In the genomic region with DNA sequence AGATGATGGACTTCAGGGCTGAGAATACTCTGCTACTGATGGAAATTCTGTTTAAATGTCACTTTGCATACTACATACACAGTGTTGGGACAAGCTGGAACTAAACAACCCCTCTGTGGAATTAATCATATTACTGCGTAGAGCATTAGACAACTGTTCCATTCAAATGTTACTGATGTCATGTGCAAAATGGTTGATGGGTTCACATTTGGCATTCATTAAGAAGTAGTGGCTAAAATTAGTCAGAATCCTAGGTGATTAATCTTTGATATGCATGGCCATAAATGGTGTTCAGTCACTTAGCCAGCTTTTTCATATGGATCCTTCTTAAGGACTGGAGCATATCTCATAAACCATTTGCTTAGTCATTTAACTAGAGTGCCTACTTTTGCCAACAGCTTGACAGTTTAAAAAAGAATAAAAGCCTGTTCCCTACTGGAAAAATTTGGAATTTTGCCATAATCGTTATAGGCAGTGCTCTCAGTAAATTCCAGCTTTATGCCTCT, we compare ENCODE assay signal across 12 cellular contexts.
DNase-seq lines count a peak whose midpoint lies in the region; ATAC-seq and TF ChIP-seq lines count a peak whose summit lies in the region.
"Had no signal": no experiment of that assay in that cellular context is flagged by ENCODE, and none has a peak within 500 bp of the region (broad histone marks: within the 10 kb centered on the region; RNA-seq: fewer than 3 reads in every experiment).

No MANE protein-coding gene starts in this region.

- H3K27ac ChIP-seq in right cardiac atrium (ENCODE audit: low read length) = no peak overlapping the region

- H3K4me3 ChIP-seq in right cardiac atrium (ENCODE audit: low read length) = no peak overlapping the region

- H3K9me3 ChIP-seq in right cardiac atrium (ENCODE audit: control insufficient read depth, low read length) = no peaks in the 10 kb centered on the region

- no peaks in the 10 kb centered on the region for H3K4me1 ChIP-seq in right cardiac atrium (ENCODE audit: control insufficient read depth, insufficient read depth, low read length)

- H3K36me3 Mint-ChIP-seq in activated CD4-positive, alpha-beta memory T cell treated with anti-CD3 and anti-CD28 coated beads, Interleukin-2, amount 10 ng/mL, durations not matched to agents 7 days and 5 days (ENCODE audit: low read depth) = no peaks in the 10 kb centered on the region
- H3K36me3 Mint-ChIP-seq: CD4-positive, CD25-positive, alpha-beta regulatory T cell had no signal

- H3K4me3 Mint-ChIP-seq in activated CD4-positive, alpha-beta memory T cell treated with anti-CD3 and anti-CD28 coated beads, Interleukin-2, amount 10 ng/mL, durations not matched to agents 7 days and 5 days = no peak overlapping the region
- H3K4me3 Mint-ChIP-seq: CD4-positive, CD25-positive, alpha-beta regulatory T cell; T-helper 1 cell treated with Interleukin-12 subunit alpha and Interleukin-12 subunit beta and Interleukin-4 antibody, amounts not matched to agents 30 μg/mL and 1 μg/mL, for 36 hours had no signal

- H3K9me3 Mint-ChIP-seq in activated CD4-positive, alpha-beta memory T cell treated with anti-CD3 and anti-CD28 coated beads, Interleukin-2, amount 10 ng/mL, durations not matched to agents 7 days and 5 days = no peaks in the 10 kb centered on the region
- H3K9me3 Mint-ChIP-seq: T-helper 1 cell treated with Interleukin-12 subunit alpha and Interleukin-12 subunit beta and Interleukin-4 antibody, amounts not matched to agents 30 μg/mL and 1 μg/mL, for 36 hours had no signal

- no peaks in the 10 kb centered on the region for H3K27me3 Mint-ChIP-seq in activated CD4-positive, alpha-beta memory T cell treated with anti-CD3 and anti-CD28 coated beads, Interleukin-2, amount 10 ng/mL, durations not matched to agents 7 days and 5 days
- H3K27me3 Mint-ChIP-seq: CD4-positive, CD25-positive, alpha-beta regulatory T cell had no signal

- no peak overlapping the region for H3K27ac Mint-ChIP-seq in activated CD4-positive, alpha-beta memory T cell treated with anti-CD3 and anti-CD28 coated beads, Interleukin-2, amount 10 ng/mL, durations not matched to agents 7 days and 5 days
- H3K27ac Mint-ChIP-seq: CD4-positive, CD25-positive, alpha-beta regulatory T cell; T-helper 1 cell treated with Interleukin-12 subunit alpha and Interleukin-12 subunit beta and Interleukin-4 antibody, amounts not matched to agents 30 μg/mL and 1 μg/mL, for 36 hours had no signal

- H3K27me3 ChIP-seq in right cardiac atrium (ENCODE audit: control insufficient read depth, insufficient read depth) = no peaks in the 10 kb centered on the region

- peak; percentile 32 for ATAC-seq in right cardiac atrium
- no peak for ATAC-seq in HG03439 (IDR thresholded peaks at IDR 0.05; ENCODE audit: unreplicated experiment)
- no peak for ATAC-seq in HG02840 (IDR thresholded peaks at IDR 0.05; ENCODE audit: low FRiP score, unreplicated experiment)

- 36% methylated on average over 2 of the region's 2 CpGs for WGBS in right cardiac atrium

- intact Hi-C loops in right cardiac atrium (cut with DNase I) = no loop called here

- POLR2A ChIA-PET in activated CD4-positive, alpha-beta memory T cell treated with anti-CD3 and anti-CD28 coated beads, Interleukin-2, amount 10 ng/mL, durations not matched to agents 7 days and 5 days (lab: Charles Lee) = no interaction called here
- POLR2A ChIA-PET in HEK293T (lab: Yijun Ruan, JAX) = no interaction called here

- DNase-seq in AG20443 (ENCODE audit: low spot score) (peak; percentile 40), M059J (ENCODE audit: low read depth) (peak; percentile 85), amniotic epithelial cell (ENCODE audit: low read depth) (peak; percentile 15), right cardiac atrium (no peak), HEK293T (ENCODE audit: extremely low spot score) (no peak)
- DNase-seq in activated CD4-positive, alpha-beta memory T cell treated with anti-CD3 and anti-CD28 coated beads, Interleukin-2, amount 10 ng/mL, durations not matched to agents 7 days and 5 days = no peak
- DNase-seq: activated T-cell treated with anti-CD3 and anti-CD28 coated beads for 4 hours; CD4-positive, CD25-positive, alpha-beta regulatory T cell; occipital lobe had no signal

- CTCF ChIA-PET in activated CD4-positive, alpha-beta memory T cell treated with anti-CD3 and anti-CD28 coated beads, Interleukin-2, amount 10 ng/mL, durations not matched to agents 7 days and 5 days (lab: Charles Lee) = no interaction called here
- CTCF ChIA-PET in HEK293T (lab: Yijun Ruan, JAX) = interaction anchor here (1.4 kb wide), 1 partner anchor 105 kb away, joined by 7 read pairs; a partner anchor contains a TSS

- H3K4me1 Mint-ChIP-seq in activated CD4-positive, alpha-beta memory T cell treated with anti-CD3 and anti-CD28 coated beads, Interleukin-2, amount 10 ng/mL, durations not matched to agents 7 days and 5 days = no peaks in the 10 kb centered on the region
- H3K4me1 Mint-ChIP-seq: CD4-positive, CD25-positive, alpha-beta regulatory T cell had no signal

TF ChIP-seq in HEK293T, 16 proteins besides CTCF, POLR2A, EP300 and RAD21:
- TF ChIP-seq CTBP1 (IDR thresholded peaks at IDR 0.05; ENCODE audit: borderline replicate concordance) (no peak), SUZ12 (IDR thresholded peaks at IDR 0.05) (no peak), BHLHE40 (IDR thresholded peaks at IDR 0.05; ENCODE audit: borderline replicate concordance) (no peak), FOXM1 (IDR thresholded peaks at IDR 0.05; ENCODE audit: borderline replicate concordance) (no peak)
TF ChIP-seq in HEK293T: peak in this region for 0.

Comparison
In these comparisons a context has a peak if more than half of its experiments do, and no peak if none do; other contexts are left out.
1. DNase-seq: peak in AG20443 (single experiment), M059J (single experiment) and amniotic epithelial cell (single experiment); none in right cardiac atrium (0 of 3), activated CD4-positive, alpha-beta memory T cell treated with anti-CD3 and anti-CD28 coated beads, Interleukin-2, amount 10 ng/mL, durations not matched to agents 7 days and 5 days (single experiment) and HEK293T (single experiment).
2. ATAC-seq: peak in right cardiac atrium (2 of 2); none in HG03439 (single experiment) and HG02840 (single experiment).